10 cellular contexts compared by ENCODE assay signal in the genomic region with DNA sequence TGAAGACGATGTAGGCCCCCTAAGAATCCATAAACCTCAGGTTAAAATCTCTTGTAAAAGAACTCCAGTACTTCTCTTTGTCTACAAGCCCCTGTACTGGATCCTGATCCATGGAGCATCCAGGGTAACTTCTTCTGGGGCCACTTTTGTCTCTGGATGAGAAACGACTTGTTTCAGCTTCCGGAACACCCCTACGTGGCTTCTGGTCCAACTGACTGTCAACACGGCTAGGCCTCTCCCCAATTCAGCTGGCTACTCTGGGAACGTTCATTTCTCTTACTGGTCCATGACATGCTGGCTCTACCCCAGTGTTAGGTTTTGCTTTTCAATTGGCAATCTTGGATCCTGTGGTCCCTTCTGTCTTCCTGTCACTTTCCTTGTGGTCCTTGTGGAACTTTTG.
DNase-seq lines count a peak whose midpoint lies in the region; ATAC-seq and TF ChIP-seq lines count a peak whose summit lies in the region.
"Had no signal": no experiment of that assay in that cellular context is flagged by ENCODE, and none has a peak within 500 bp of the region (broad histone marks: within the 10 kb centered on the region; RNA-seq: fewer than 3 reads in every experiment).

No MANE protein-coding gene starts in this region.

- no peak overlapping the region for H3K27ac ChIP-seq in CD4-positive, CD25-positive, alpha-beta regulatory T cell (ENCODE audit: insufficient read depth, low read length, poor library complexity, severe bottlenecking)
- H3K27ac ChIP-seq in gastrocnemius medialis (peak overlapping the region; percentile 62 to 82 (median 70)), OCI-LY7 (ENCODE audit: low read depth, low read length, poor library complexity, severe bottlenecking) (no peak overlapping the region)

- TF ChIP-seq CTCF in activated B cell treated with CpG ODN at 0.5 μM for 24 hours (IDR thresholded peaks at IDR 0.05) (no peak), gastrocnemius medialis (IDR thresholded peaks at IDR 0.05 in 4 of 5, conservative IDR thresholded peaks at IDR 0.05 in 1 of 5) (no peak), OCI-LY7 (conservative IDR thresholded peaks at IDR 0.05; ENCODE audit: low read length) (no peak)

- peaks cover 35% of the 10 kb centered on the region; the same call in 1 of the 2 replicates for H3K79me2 ChIP-seq in OCI-LY7 (ENCODE audit: insufficient read depth, low read depth, low read length)

- in situ Hi-C loops in gastrocnemius medialis (cut with MboI; ENCODE audit: low sequenced_read_pairs in 4 of 4): loop anchor here in 3 of 4 donors (5.0 to 10.0 kb wide), 5 partner anchors 186 to 376 kb away; no protein-coding TSS in a partner anchor

- H3K4me3 Mint-ChIP-seq in CD4-positive, CD25-positive, alpha-beta regulatory T cell: no peak overlapping the region
- no peak overlapping the region for H3K4me3 Mint-ChIP-seq in activated B cell treated with CpG ODN at 0.5 μM for 24 hours

- H3K27me3 Mint-ChIP-seq in CD4-positive, CD25-positive, alpha-beta regulatory T cell: peaks cover 37% of the 10 kb centered on the region
- no peaks in the 10 kb centered on the region for H3K27me3 Mint-ChIP-seq in activated B cell treated with CpG ODN at 0.5 μM for 24 hours

- CTCF ChIA-PET in activated B cell treated with CpG ODN at 0.5 μM for 24 hours (lab: Charles Lee): interaction anchor here (0.7 to 1.3 kb wide), 4 partner anchors 14 to 118 kb away, joined by 3 to 4 read pairs (median 4); no protein-coding TSS in a partner anchor
- CTCF ChIA-PET in OCI-LY7 (lab: Charles Lee; ENCODE audit: unreplicated experiment): no interaction called here

- H3K4me2 ChIP-seq in OCI-LY7 (ENCODE audit: low read length): no peak overlapping the region

- intact Hi-C loops in activated B cell treated with CpG ODN at 0.5 μM for 24 hours (cut with micrococcal nuclease) (loop anchor here (1.0 kb wide), 1 partner anchor 14 kb away; no protein-coding TSS in a partner anchor), Right ventricle myocardium superior (cut with DNase I) (loop anchor here (10.0 kb wide), 1 partner anchor 296 kb away; no protein-coding TSS in a partner anchor), gastrocnemius medialis (cut with DNase I; ENCODE audit: low total_unique reads) (loop anchor here (1.0 to 10.0 kb wide), 8 partner anchors 84 to 379 kb away; a partner anchor contains a TSS), OCI-LY7 (cut with micrococcal nuclease; ENCODE audit: unreplicated experiment) (no loop called here)

- H3K36me3 ChIP-seq in CD4-positive, CD25-positive, alpha-beta regulatory T cell (ENCODE audit: control insufficient read depth, insufficient read depth, low read length): no peaks in the 10 kb centered on the region
- H3K36me3 ChIP-seq in gastrocnemius medialis: no peaks in the 10 kb centered on the region
- H3K36me3 ChIP-seq in OCI-LY7 (ENCODE audit: insufficient read depth, low read length): peaks cover 32% of the 10 kb centered on the region

- H3K4me3 ChIP-seq in CD4-positive, CD25-positive, alpha-beta regulatory T cell (ENCODE audit: low read depth, low read length): no peak overlapping the region
- H3K4me3 ChIP-seq in gastrocnemius medialis (no peak overlapping the region), OCI-LY7 (ENCODE audit: low read depth, low read length, poor library complexity, severe bottlenecking) (no peak overlapping the region)

- BruUV-seq in OCI-LY7 (replicated peaks; lab: Mats Ljungman, UMichigan): no TSS peak

- no peaks in the 10 kb centered on the region for H3K9me3 ChIP-seq in CD4-positive, CD25-positive, alpha-beta regulatory T cell (ENCODE audit: control insufficient read depth in 2 of 2, low read length in 2 of 2)
- H3K9me3 ChIP-seq in gastrocnemius medialis: no peaks in the 10 kb centered on the region
- H3K9me3 ChIP-seq in OCI-LY7 (ENCODE audit: low read length): no peaks in the 10 kb centered on the region

- no peaks in the 10 kb centered on the region for H4K20me1 ChIP-seq in OCI-LY7 (ENCODE audit: insufficient read depth, low read length)

- H3K9me3 Mint-ChIP-seq in CD4-positive, CD25-positive, alpha-beta regulatory T cell: peaks cover 0 to 1% (median 0%) of the 10 kb centered on the region in 7 donors
- H3K9me3 Mint-ChIP-seq in activated B cell treated with CpG ODN at 0.5 μM for 24 hours: no peaks in the 10 kb centered on the region

- no peak for ATAC-seq in CD4-positive, CD25-positive, alpha-beta regulatory T cell (ENCODE audit: low read depth in 2 of 2)
- ATAC-seq in activated B cell treated with CpG ODN at 0.5 μM for 24 hours (ENCODE audit: low read depth) (no peak), Right ventricle myocardium superior (ENCODE audit: poor library complexity) (peak; percentile 73), gastrocnemius medialis (peak; percentile 13 to 40), HG03378 (IDR thresholded peaks at IDR 0.05; ENCODE audit: unreplicated experiment) (no peak)
- ATAC-seq: activated CD4-positive, CD25-positive, alpha-beta regulatory T cell treated with anti-CD3 and anti-CD28 coated beads, Interleukin-2, amount 50 U/mL, for 24 hours had no signal

- H2AFZ ChIP-seq in OCI-LY7 (ENCODE audit: low read length): no peak overlapping the region

- peaks cover 1 to 67% (median 35%) of the 10 kb centered on the region in 4 donors for H3K4me1 Mint-ChIP-seq in CD4-positive, CD25-positive, alpha-beta regulatory T cell
- peaks cover 98% of the 10 kb centered on the region for H3K4me1 Mint-ChIP-seq in activated B cell treated with CpG ODN at 0.5 μM for 24 hours

- H3K4me1 ChIP-seq in CD4-positive, CD25-positive, alpha-beta regulatory T cell (ENCODE audit: control insufficient read depth, insufficient read depth, low read length, poor library complexity, severe bottlenecking): peaks cover 14% of the 10 kb centered on the region
- H3K4me1 ChIP-seq in gastrocnemius medialis (peaks cover 38 to 46% of the 10 kb centered on the region in 2 donors), OCI-LY7 (ENCODE audit: insufficient read depth, low read length, poor library complexity, severe bottlenecking) (peaks cover 18% of the 10 kb centered on the region)

- POLR2A ChIA-PET in activated B cell treated with CpG ODN at 0.5 μM for 24 hours (lab: Charles Lee): interaction anchor here (0.9 to 1.6 kb wide), 5 partner anchors 9 to 77 kb away, joined by 3 to 4 read pairs (median 3); no protein-coding TSS in a partner anchor
- POLR2A ChIA-PET in OCI-LY7 (lab: Charles Lee): interaction anchor here (0.9 kb wide), 1 partner anchor 22 kb away, joined by 3 read pairs; no protein-coding TSS in a partner anchor

- no peaks in the 10 kb centered on the region for H3K9me2 ChIP-seq in OCI-LY7 (ENCODE audit: insufficient read depth, low read length)

- no peak for DNase-seq in CD4-positive, CD25-positive, alpha-beta regulatory T cell
- DNase-seq in activated B cell treated with CpG ODN at 0.5 μM for 24 hours (no peak), Right ventricle myocardium superior (no peak), gastrocnemius medialis (peak in 1 of 2 donors; percentile 45), LoVo (ENCODE audit: low spot score) (no peak), OCI-LY7 (ENCODE audit: low spot score) (no peak), pons (ENCODE audit: low spot score) (no peak)
- DNase-seq: COR-L47 had no signal

- peak overlapping the region in 2 of 3 donors; percentile 68 to 81 for H3K27ac Mint-ChIP-seq in CD4-positive, CD25-positive, alpha-beta regulatory T cell
- H3K27ac Mint-ChIP-seq in activated B cell treated with CpG ODN at 0.5 μM for 24 hours: peak overlapping the region; percentile 72

- peaks cover 10% of the 10 kb centered on the region for H3K36me3 Mint-ChIP-seq in CD4-positive, CD25-positive, alpha-beta regulatory T cell
- H3K36me3 Mint-ChIP-seq in activated B cell treated with CpG ODN at 0.5 μM for 24 hours (ENCODE audit: low read depth): peaks cover 14% of the 10 kb centered on the region

- TF ChIP-seq POLR2A in gastrocnemius medialis (IDR thresholded peaks at IDR 0.05): no peak

- peaks cover 8% of the 10 kb centered on the region for H3K27me3 ChIP-seq in CD4-positive, CD25-positive, alpha-beta regulatory T cell (ENCODE audit: control insufficient read depth, insufficient read depth, low read length)
- H3K27me3 ChIP-seq in gastrocnemius medialis: no peaks in the 10 kb centered on the region

Comparison
In these comparisons a context has a peak if more than half of its experiments do, and no peak if none do; other contexts are left out.
1. ATAC-seq: peak in Right ventricle myocardium superior (single experiment) and gastrocnemius medialis (2 of 2); none in CD4-positive, CD25-positive, alpha-beta regulatory T cell (0 of 2), activated B cell treated with CpG ODN at 0.5 μM for 24 hours (single experiment) and HG03378 (single experiment).
2. H3K27ac ChIP-seq: peak in gastrocnemius medialis (4 of 4); none in CD4-positive, CD25-positive, alpha-beta regulatory T cell (single experiment) and OCI-LY7 (single experiment).